Comparison of ENCODE assay signal across 13 cellular contexts in genomic region chr11:129323896-129324522, GRCh38. TPM values are rescaled to one million over a fixed set of nuclear protein-coding genes. Genes with fewer than 3 reads are reported as not detected.
A peak's percentile ranks its signal among the peaks of the same experiment; 100 is the strongest.
DNase-seq lines count a peak whose midpoint lies in the region; ATAC-seq, FAIRE-seq and TF ChIP-seq lines count a peak whose summit lies in the region.
"Had no signal": no experiment of that assay in that cellular context is flagged by ENCODE, and none has a peak within 500 bp of the region (broad histone marks: within the 10 kb centered on the region; RNA-seq: fewer than 3 reads in every experiment).

No MANE protein-coding gene starts in this region.

- H3K27ac ChIP-seq in A549 = peak overlapping the region; percentile 71 to 75
- H3K27ac ChIP-seq in mesenchymal stem cell (ENCODE audit: low read length, poor library complexity, severe bottlenecking) = no peak overlapping the region
- H3K27ac ChIP-seq: neutrophil had no signal

- H3K4me2 ChIP-seq in A549 = peak overlapping the region; percentile 83
- H3K4me2 ChIP-seq in mesenchymal stem cell (ENCODE audit: low read length, poor library complexity, severe bottlenecking) = no peak overlapping the region

- 36% methylated on average over 14 of the region's 14 CpGs for WGBS in A549 (ENCODE audit: missing lambda C conversion rate)
- WGBS in mesenchymal stem cell = 67% methylated on average over 11 of the region's 14 CpGs

- no peak for TF ChIP-seq POLR2A in A549 (IDR thresholded peaks at IDR 0.05; ENCODE audit: low read length)
- no peak for TF ChIP-seq POLR2A in GM18505 (IDR thresholded peaks at IDR 0.05; ENCODE audit: borderline replicate concordance, extremely low read depth, insufficient read depth, insufficient read length)

- H2BK12ac ChIP-seq in mesenchymal stem cell (ENCODE audit: low read length in 2 of 2) = no peak overlapping the region

- H3K27me3 ChIP-seq in bronchial epithelial cell (ENCODE audit: control insufficient read depth, insufficient read depth, low read length) = no peaks in the 10 kb centered on the region
- H3K27me3 ChIP-seq in mesenchymal stem cell (ENCODE audit: control insufficient read depth in 1 of 2, insufficient read depth in 1 of 2, low read length in 2 of 2) = peaks cover 0 to 6% of the 10 kb centered on the region in 2 experiments
- H3K27me3 ChIP-seq: neutrophil had no signal

- FAIRE-seq in A549 (lab: Jason Lieb, UNC) (no peak), bronchial epithelial cell (lab: Jason Lieb, UNC) (peak; percentile 72)
- FAIRE-seq: endometrium had no signal

- H3K4me1 ChIP-seq in A549 = peaks cover 25% of the 10 kb centered on the region
- H3K4me1 ChIP-seq in mesenchymal stem cell (ENCODE audit: control insufficient read depth, insufficient read depth, low read depth, low read length) = no peaks in the 10 kb centered on the region

- no peak overlapping the region for H2BK120ac ChIP-seq in mesenchymal stem cell (ENCODE audit: low read depth, low read length)

- no peak for TF ChIP-seq RAD21 in A549 (conservative IDR thresholded peaks at IDR 0.05 in 1 of 2, IDR thresholded peaks at IDR 0.05 in 1 of 2)

- H3K18ac ChIP-seq in mesenchymal stem cell (ENCODE audit: low read depth in 1 of 2, low read length in 2 of 2) = no peak overlapping the region

- no peak overlapping the region for H2BK15ac ChIP-seq in mesenchymal stem cell (ENCODE audit: low read depth, poor library complexity, severe bottlenecking)

- H2AK5ac ChIP-seq in mesenchymal stem cell (ENCODE audit: low read length, severe bottlenecking) = no peak overlapping the region

- no peak overlapping the region for H3K4ac ChIP-seq in mesenchymal stem cell (ENCODE audit: low read depth in 1 of 2, low read length in 2 of 2)

- no peak for TF ChIP-seq CTCF in A549 (IDR thresholded peaks at IDR 0.05)
- no peak for TF ChIP-seq CTCF in bronchial epithelial cell (IDR thresholded peaks at IDR 0.05; ENCODE audit: insufficient read depth, low read length, severe bottlenecking)

- CTCF ChIA-PET in A549 (lab: Yijun Ruan, JAX) = interaction anchor here (0.6 kb wide), 1 partner anchor 8 kb away, joined by 3 read pairs; no protein-coding TSS in a partner anchor

- H3K9me3 ChIP-seq in A549 (no peaks in the 10 kb centered on the region), mesenchymal stem cell (ENCODE audit: control insufficient read depth, low read length) (no peaks in the 10 kb centered on the region)
- H3K9me3 ChIP-seq: neutrophil had no signal

- no peaks in the 10 kb centered on the region for H3K36me3 ChIP-seq in bronchial epithelial cell (ENCODE audit: control insufficient read depth, insufficient read depth, low read length)
- H3K36me3 ChIP-seq in mesenchymal stem cell (ENCODE audit: control insufficient read depth in 1 of 2, insufficient read depth in 2 of 2, low read depth in 1 of 2, low read length in 2 of 2) = no peaks in the 10 kb centered on the region
- H3K36me3 ChIP-seq: neutrophil had no signal

- no peak overlapping the region for H2AFZ ChIP-seq in mesenchymal stem cell (ENCODE audit: low read depth, low read length)

- H3K4me3 ChIP-seq in A549 (0 out of 3 replicates have a peak overlapping the region, but pooled peaks have one; percentile 11), bronchial epithelial cell (ENCODE audit: low read depth, low read length) (no peak overlapping the region), mesenchymal stem cell (ENCODE audit: insufficient read depth in 1 of 2, low read depth in 1 of 2, low read length in 2 of 2) (peak overlapping the region in 1 of 2 experiments; percentile 64)

- peak; percentile 73 to 81; a peak in 3 of 6 replicates for ATAC-seq in A549
- no peak for ATAC-seq in GM18505 (IDR thresholded peaks at IDR 0.05; ENCODE audit: unreplicated experiment)
- no peak for ATAC-seq in GM21786 (IDR thresholded peaks at IDR 0.05; ENCODE audit: unreplicated experiment)
- ATAC-seq in GM21515 (IDR thresholded peaks at IDR 0.05; ENCODE audit: unreplicated experiment) = no peak
- ATAC-seq: activated CD8-positive, alpha-beta memory T cell treated with anti-CD3 and anti-CD28 coated beads, Interleukin-2, amount 10 ng/mL, durations not matched to agents 7 days and 5 days had no signal

- H2BK5ac ChIP-seq in mesenchymal stem cell (ENCODE audit: low read depth, low read length, poor library complexity, severe bottlenecking) = no peak overlapping the region

- POLR2A ChIA-PET in A549 (lab: Yijun Ruan, JAX) = no interaction called here

- no peak overlapping the region for H4K8ac ChIP-seq in mesenchymal stem cell (ENCODE audit: low read length)

- H4K91ac ChIP-seq in mesenchymal stem cell (ENCODE audit: low read length) = no peak overlapping the region

- H3K9ac ChIP-seq in mesenchymal stem cell (ENCODE audit: low read length) = peak overlapping the region; percentile 51

- no peak for TF ChIP-seq EP300 in A549 (IDR thresholded peaks at IDR 0.05)

- H3K23ac ChIP-seq in mesenchymal stem cell (ENCODE audit: low read length in 2 of 2) = no peak overlapping the region

- DNase-seq in A549 (ENCODE audit: low read depth in 1 of 2, low spot score in 1 of 2) (peak; percentile 14 to 47), Kasumi-1 (lab: John Stamatoyannopoulos, UW) (peak; percentile 94 to 96), bronchial epithelial cell (ENCODE audit: low read depth) (peak; percentile 18), mesenchymal stem cell (peak; percentile 69), iPS-NIHi7 (ENCODE audit: extremely low spot score) (no peak)
- DNase-seq: activated CD8-positive, alpha-beta memory T cell treated with anti-CD3 and anti-CD28 coated beads, Interleukin-2, amount 10 ng/mL, durations not matched to agents 7 days and 5 days; COR-L47; stimulated activated naive CD4-positive, alpha-beta T cell had no signal

- no peak overlapping the region for H3K14ac ChIP-seq in mesenchymal stem cell (ENCODE audit: low read length in 2 of 2)

- H3K79me1 ChIP-seq in mesenchymal stem cell (replicated peaks; ENCODE audit: low read length, poor library complexity, severe bottlenecking) = no peaks in the 10 kb centered on the region

TF ChIP-seq in A549, 52 proteins besides CTCF, POLR2A, EP300 and RAD21:
- TF ChIP-seq SMC3 (IDR thresholded peaks at IDR 0.05) (no peak), CEBPB (IDR thresholded peaks at IDR 0.05) (peak; percentile 61 to 68), JUNB (IDR thresholded peaks at IDR 0.05) (0 out of 2 replicates have a peak, but pooled peaks have one; percentile 6)

RNA-seq across cellular contexts. Expression of gene BARX2, which starts 51.6 kb away (rescaled TPM):
- not detected in 2 replicates for polyA plus RNA-seq in A549 (2011; rRNA removed)
- polyA plus RNA-seq in A549 (2012; cell fraction: cytosol; rRNA removed) = not detected in 2 replicates
- not detected in 2 replicates for polyA plus RNA-seq in A549 (2012; cell fraction: nucleus; rRNA removed)
- not detected in 3 replicates for polyA plus RNA-seq in A549 (2017; fragmentation: RNase III; extraction: RNeasy Plus Mini Kit Qiagen cat#74134 plus additional on column Dnase treatment)
- polyA minus RNA-seq in A549 (2011; rRNA and poly(A)+ RNA removed) = not detected in 2 replicates
- total RNA-seq in bronchial epithelial cell = 2.9 and 8.1 TPM in 2 replicates
- not detected for polyA plus RNA-seq in mesenchymal stem cell (2013, experiment 1 of 2)
- polyA plus RNA-seq in mesenchymal stem cell (2013, experiment 2 of 2) = not detected

Comparison
In these comparisons a context has a peak if more than half of its experiments do, and no peak if none do; other contexts are left out.
1. ATAC-seq: peak in A549 (2 of 2); none in GM18505 (single experiment), GM21786 (single experiment) and GM21515 (single experiment).